ENCODE assay signal across 8 cellular contexts in the genomic region with DNA sequence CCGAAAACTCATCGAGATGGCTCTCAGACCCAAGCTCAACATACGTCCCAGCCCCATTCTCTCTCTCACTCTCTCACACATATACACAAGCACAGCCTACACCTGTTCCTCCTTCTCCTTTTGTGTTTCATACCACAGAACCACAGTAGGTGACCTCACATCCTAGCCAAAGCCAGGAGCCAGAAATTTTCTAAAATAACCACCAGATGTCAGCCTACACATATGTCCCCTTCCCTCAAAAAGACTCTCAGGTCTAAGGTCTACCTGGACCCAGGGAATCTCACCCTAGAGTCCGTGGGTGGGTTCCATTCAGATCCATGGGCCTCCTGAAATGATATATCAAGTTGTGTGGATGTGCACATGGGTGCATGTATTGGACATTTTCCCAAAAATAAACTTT.
DNase-seq lines count a peak whose midpoint lies in the region; ATAC-seq and TF ChIP-seq lines count a peak whose summit lies in the region.

No MANE protein-coding gene starts in this region.

- DNase-seq in GM12864 (ENCODE audit: low read depth) = peak; percentile 27
- peak; percentile 39 to 69 for DNase-seq in SJCRH30
- no peak for DNase-seq in left lung
- DNase-seq in amygdala (lab: John Stamatoyannopoulos, UW) = no peak
- DNase-seq in mucosa of gallbladder (ENCODE audit: low spot score) = no peak
- DNase-seq in NCI-H446 treated with DMSO at 0.1 percent for 48 hours (lab: John Stamatoyannopoulos, UW) = no peak

- H3K27ac ChIP-seq in SJCRH30 = no peak overlapping the region
- no peak overlapping the region for H3K27ac ChIP-seq in left lung

- no peaks in the 10 kb centered on the region for H3K27me3 ChIP-seq in SJCRH30
- H3K27me3 ChIP-seq in left lung = peaks cover 0 to 3% of the 10 kb centered on the region in 2 donors

- peak; percentile 25 for TF ChIP-seq CTCF in GM12864 (IDR thresholded peaks at IDR 0.05; ENCODE audit: low read depth, low read length, missing control alignments)
- TF ChIP-seq CTCF in left lung (IDR thresholded peaks at IDR 0.05) = no peak

- no peaks in the 10 kb centered on the region for H3K9me3 ChIP-seq in SJCRH30 (replicated peaks)
- no peaks in the 10 kb centered on the region for H3K9me3 ChIP-seq in left lung

- intact Hi-C loops in left lung (cut with DNase I) = no loop called here

- H3K4me1 ChIP-seq in SJCRH30 (no peaks in the 10 kb centered on the region; the same call in 1 of the 2 replicates), left lung (no peaks in the 10 kb centered on the region)

- no peak overlapping the region for H3K4me3 ChIP-seq in GM12864 (ENCODE audit: low read depth, low read length)
- no peak overlapping the region for H3K4me3 ChIP-seq in SJCRH30
- no peak overlapping the region for H3K4me3 ChIP-seq in left lung

- H3K36me3 ChIP-seq in SJCRH30 (no peaks in the 10 kb centered on the region), left lung (no peaks in the 10 kb centered on the region)

- ATAC-seq in GM21381 (IDR thresholded peaks at IDR 0.05; ENCODE audit: unreplicated experiment) (peak; percentile 94), HG03558 (IDR thresholded peaks at IDR 0.05; ENCODE audit: extremely low read depth, unreplicated experiment) (peak; percentile 89), left lung (peak; percentile 41)

Comparison
In these comparisons a context has a peak if more than half of its experiments do, and no peak if none do; other contexts are left out.
1. DNase-seq: peak in GM12864 (single experiment) and SJCRH30 (2 of 2); none in left lung (0 of 2), amygdala (0 of 56), mucosa of gallbladder (single experiment) and NCI-H446 treated with DMSO at 0.1 percent for 48 hours (single experiment).
2. ATAC-seq: peak in every context shown above with its lines; median percentile 94 in GM21381; 89 in HG03558; 41 in left lung.